ENCODE assay signal across 19 cellular contexts in genomic region chr2:235142588-235142987, GRCh38.
DNase-seq lines count a peak whose midpoint lies in the region; ATAC-seq and TF ChIP-seq lines count a peak whose summit lies in the region.
"Had no signal": no experiment of that assay in that cellular context is flagged by ENCODE, and none has a peak within 500 bp of the region (broad histone marks: within the 10 kb centered on the region; RNA-seq: fewer than 3 reads in every experiment).

No MANE protein-coding gene starts in this region.

- no peak overlapping the region for H3K27ac ChIP-seq in OCI-LY7 (ENCODE audit: low read depth, low read length, poor library complexity, severe bottlenecking)
- H3K27ac ChIP-seq: SJSA1 had no signal

- no peaks in the 10 kb centered on the region for H3K9me3 Mint-ChIP-seq in Caco-2 (ENCODE audit: unreplicated experiment)

- H2AFZ ChIP-seq in OCI-LY7 (ENCODE audit: low read length): no peak overlapping the region

- CTCF ChIA-PET in Caco-2 (lab: Charles Lee) (no interaction called here), OCI-LY7 (lab: Charles Lee; ENCODE audit: unreplicated experiment) (no interaction called here)

- H3K79me2 ChIP-seq in OCI-LY7 (ENCODE audit: insufficient read depth, low read depth, low read length): no peaks in the 10 kb centered on the region

- H3K9me3 ChIP-seq in Caco-2 (no peaks in the 10 kb centered on the region), OCI-LY7 (ENCODE audit: low read length) (no peaks in the 10 kb centered on the region)
- H3K9me3 ChIP-seq: BE2C, Peyer's patch, SJSA1 had no signal

- H3K36me3 ChIP-seq in Caco-2 (ENCODE audit: control insufficient read depth, insufficient read depth, low read length): no peaks in the 10 kb centered on the region
- no peaks in the 10 kb centered on the region for H3K36me3 ChIP-seq in OCI-LY7 (ENCODE audit: insufficient read depth, low read length)
- H3K36me3 ChIP-seq: BE2C, Peyer's patch, SJSA1 had no signal

- no peaks in the 10 kb centered on the region for H3K27me3 Mint-ChIP-seq in Caco-2 (ENCODE audit: insufficient read depth, unreplicated experiment)

- ATAC-seq in left colon (peak; percentile 94), HG02885 (IDR thresholded peaks at IDR 0.05; ENCODE audit: poor library complexity, unreplicated experiment) (no peak)

- H3K9me2 ChIP-seq in OCI-LY7 (ENCODE audit: insufficient read depth, low read length): no peaks in the 10 kb centered on the region

- no peaks in the 10 kb centered on the region for H3K27me3 ChIP-seq in Caco-2 (replicated peaks; ENCODE audit: control insufficient read depth, insufficient read depth, low read length)
- H3K27me3 ChIP-seq: BE2C, Peyer's patch, SJSA1 had no signal

- POLR2A ChIA-PET in Caco-2 (lab: Charles Lee): no interaction called here
- POLR2A ChIA-PET in OCI-LY7 (lab: Charles Lee): interaction anchor here (1.0 kb wide), 1 partner anchor 12 kb away, joined by 4 read pairs; no protein-coding TSS in a partner anchor

- intact Hi-C loops in Caco-2 (cut with micrococcal nuclease; ENCODE audit: unreplicated experiment) (loop anchor here (10.0 kb wide), 1 partner anchor 692 kb away; no protein-coding TSS in a partner anchor), left colon (cut with DNase I, micrococcal nuclease) (loop anchor here in 1 of 2 donors (5.0 kb wide), 1 partner anchor 445 kb away; no protein-coding TSS in a partner anchor), OCI-LY7 (cut with micrococcal nuclease; ENCODE audit: unreplicated experiment) (no loop called here)

- H3K4me1 ChIP-seq in Caco-2 (peaks cover 15% of the 10 kb centered on the region), OCI-LY7 (ENCODE audit: insufficient read depth, low read length, poor library complexity, severe bottlenecking) (no peaks in the 10 kb centered on the region)
- H3K4me1 ChIP-seq: BE2C, Peyer's patch had no signal

- peak overlapping the region; percentile 8 for H3K4me3 Mint-ChIP-seq in Caco-2 (ENCODE audit: unreplicated experiment)

- H3K4me1 Mint-ChIP-seq in Caco-2 (ENCODE audit: low read depth, unreplicated experiment): peaks cover 19% of the 10 kb centered on the region

- H3K36me3 Mint-ChIP-seq in Caco-2 (ENCODE audit: insufficient read depth, unreplicated experiment): peaks cover 5% of the 10 kb centered on the region

- BruUV-seq in Caco-2 (replicated peaks; lab: Mats Ljungman, UMichigan): no TSS peak
- BruUV-seq in OCI-LY7 (replicated peaks; lab: Mats Ljungman, UMichigan): no TSS peak

- no peaks in the 10 kb centered on the region for H4K20me1 ChIP-seq in OCI-LY7 (ENCODE audit: insufficient read depth, low read length)

- TF ChIP-seq CTCF in Caco-2 (IDR thresholded peaks at IDR 0.05; ENCODE audit: insufficient read depth in 1 of 2, low read depth in 1 of 2, low read length in 1 of 2, severe bottlenecking in 1 of 2, unreplicated experiment in 1 of 2) (no peak), OCI-LY7 (conservative IDR thresholded peaks at IDR 0.05; ENCODE audit: low read length) (no peak)

- peak overlapping the region; percentile 67 for H3K27ac Mint-ChIP-seq in Caco-2 (ENCODE audit: unreplicated experiment)

- DNase-seq in Caco-2 (peak; percentile 58 to 67), NCI-H460 (ENCODE audit: extremely low read depth, low read depth) (peak; percentile 6), left colon (peak; percentile 39 to 80), pons (ENCODE audit: low spot score) (peak; percentile 17), dedifferentiated amniotic fluid mesenchymal stem cell (ENCODE audit: extremely low spot score) (no peak), OCI-LY7 (ENCODE audit: low spot score) (no peak), NCI-H345 treated with DMSO at 0.1 percent for 48 hours (lab: John Stamatoyannopoulos, UW; ENCODE audit: unreplicated experiment) (no peak)
- DNase-seq: BE2C, DMS79, KBM-7, NCI-H1092 treated with DMSO at 0.1 percent for 48 hours, NCI-H1436 treated with DMSO at 0.1 percent for 48 hours, NCI-H2029, NCI-H2227 treated with DMSO at 0.1 percent for 48 hours, NCI-H524, NCI-H82 had no signal

- no peak overlapping the region for H3K4me2 ChIP-seq in OCI-LY7 (ENCODE audit: low read length)

- H3K4me3 ChIP-seq in Caco-2 (ENCODE audit: low read depth, low read length) (no peak overlapping the region), OCI-LY7 (ENCODE audit: low read depth, low read length, poor library complexity, severe bottlenecking) (no peak overlapping the region)
- H3K4me3 ChIP-seq: Peyer's patch, SJSA1 had no signal

Comparison
In these comparisons a context has a peak if more than half of its experiments do, and no peak if none do; other contexts are left out.
1. DNase-seq: peak in Caco-2 (2 of 2), NCI-H460 (single experiment), left colon (2 of 2) and pons (single experiment); none in dedifferentiated amniotic fluid mesenchymal stem cell (single experiment), OCI-LY7 (single experiment) and NCI-H345 treated with DMSO at 0.1 percent for 48 hours (single experiment).